10 cellular contexts compared by ENCODE assay signal in genomic region chr2:176291768-176292393, GRCh38. TPM values are rescaled to one million over a fixed set of nuclear protein-coding genes. Genes with fewer than 3 reads are reported as not detected.
DNase-seq lines count a peak whose midpoint lies in the region; ATAC-seq, FAIRE-seq and TF ChIP-seq lines count a peak whose summit lies in the region.
"Had no signal": no experiment of that assay in that cellular context is flagged by ENCODE, and none has a peak within 500 bp of the region (broad histone marks: within the 10 kb centered on the region; RNA-seq: fewer than 3 reads in every experiment).

No MANE protein-coding gene starts in this region.

- no peaks in the 10 kb centered on the region for H3K27me3 Mint-ChIP-seq in activated naive CD8-positive, alpha-beta T cell

- H3K9me3 Mint-ChIP-seq in activated naive CD8-positive, alpha-beta T cell (ENCODE audit: low read depth): no peaks in the 10 kb centered on the region

- peaks cover 11% of the 10 kb centered on the region for H3K4me1 ChIP-seq in GM23248 (ENCODE audit: insufficient read depth)

- H3K9me2 ChIP-seq in GM23248 (ENCODE audit: insufficient read depth): no peaks in the 10 kb centered on the region

- no peak overlapping the region for H3K9ac ChIP-seq in GM23248

- ATAC-seq in GM19395 (IDR thresholded peaks at IDR 0.05; ENCODE audit: unreplicated experiment) (peak; percentile 94), HG03045 (IDR thresholded peaks at IDR 0.05; ENCODE audit: unreplicated experiment) (peak; percentile 86)

- peak overlapping the region; percentile 2 for H3K4me3 Mint-ChIP-seq in activated naive CD8-positive, alpha-beta T cell

- in situ Hi-C loops in GM23248 (cut with MboI): no loop called here

- H3K27ac Mint-ChIP-seq in activated naive CD8-positive, alpha-beta T cell: peak overlapping the region; percentile 36

- DNase-seq in GM12891 (ENCODE audit: insufficient read length, low spot score) (no peak), GM23248 (no peak), NCI-H1436 treated with DMSO at 0.1 percent for 48 hours (lab: John Stamatoyannopoulos, UW) (no peak), occipital lobe (lab: John Stamatoyannopoulos, UW) (no peak)
- DNase-seq in central memory CD4-positive, alpha-beta T cell: no peak
- DNase-seq: NCI-H1930 had no signal

- no peaks in the 10 kb centered on the region for H3K27me3 ChIP-seq in GM23248 (replicated peaks; ENCODE audit: insufficient read depth)

- peaks cover 42% of the 10 kb centered on the region for H3K4me1 Mint-ChIP-seq in activated naive CD8-positive, alpha-beta T cell (ENCODE audit: low read depth)

- H3K36me3 ChIP-seq in GM23248 (ENCODE audit: low read depth): no peaks in the 10 kb centered on the region

- peaks cover 4% of the 10 kb centered on the region for H3K36me3 Mint-ChIP-seq in activated naive CD8-positive, alpha-beta T cell

- H3F3A ChIP-seq in GM23248 (ENCODE audit: insufficient read depth): no peaks in the 10 kb centered on the region

- FAIRE-seq in GM12891 (lab: Jason Lieb, UNC): peak; percentile 79
- FAIRE-seq: endothelial cell of umbilical vein had no signal

- H2AFZ ChIP-seq in GM23248: no peak overlapping the region

- no peak for TF ChIP-seq POLR2A in GM12891 (IDR thresholded peaks at IDR 0.05; ENCODE audit: low read depth, low read length)

- H3K79me2 ChIP-seq in GM23248 (ENCODE audit: insufficient read depth): peaks cover 98% of the 10 kb centered on the region

- H3K4me3 ChIP-seq in GM23248: no peak overlapping the region

- no peak overlapping the region for H3K27ac ChIP-seq in GM23248

- H3K9me3 ChIP-seq in GM23248 (ENCODE audit: low read depth): no peaks in the 10 kb centered on the region

- H4K20me1 ChIP-seq in GM23248 (ENCODE audit: insufficient read depth): 0 out of 2 replicates have a peak, but pooled peaks cover 4% of the 10 kb centered on the region

- no peak overlapping the region for H3K4me2 ChIP-seq in GM23248 (ENCODE audit: unreplicated experiment)

TF ChIP-seq in GM12891, 5 proteins besides CTCF, POLR2A, EP300 and RAD21:
- no peak for TF ChIP-seq TAF1 (IDR thresholded peaks at IDR 0.05; ENCODE audit: low read depth, low read length)
- no peak for TF ChIP-seq SPI1 (IDR thresholded peaks at IDR 0.05; ENCODE audit: low read depth, low read length)
- no peak for TF ChIP-seq POLR2AphosphoS5 (IDR thresholded peaks at IDR 0.05; ENCODE audit: low read depth, low read length)
- TF ChIP-seq PAX5 (IDR thresholded peaks at IDR 0.05; ENCODE audit: insufficient read depth, low read length, severe bottlenecking): no peak
- TF ChIP-seq POU2F2 (IDR thresholded peaks at IDR 0.05; ENCODE audit: low read depth, low read length): no peak

RNA-seq across cellular contexts. Expression of gene MTX2, which starts 22.6 kb away (rescaled TPM):
- 30.9 TPM for polyA plus RNA-seq in GM12891 (2012; ENCODE audit: low read depth, missing spikeins)
- 47.9 and 49.3 TPM in 2 replicates for total RNA-seq in GM23248 (2014; rRNA removed; shearing (Covaris generic))
- polyA plus RNA-seq in GM23248 (2016; fragmentation: Nextera tagmentation; extraction: Ambion mirVana): 60.6 and 61.8 TPM in 2 replicates
- 50.5 TPM for total RNA-seq in occipital lobe
